In the genomic region with DNA sequence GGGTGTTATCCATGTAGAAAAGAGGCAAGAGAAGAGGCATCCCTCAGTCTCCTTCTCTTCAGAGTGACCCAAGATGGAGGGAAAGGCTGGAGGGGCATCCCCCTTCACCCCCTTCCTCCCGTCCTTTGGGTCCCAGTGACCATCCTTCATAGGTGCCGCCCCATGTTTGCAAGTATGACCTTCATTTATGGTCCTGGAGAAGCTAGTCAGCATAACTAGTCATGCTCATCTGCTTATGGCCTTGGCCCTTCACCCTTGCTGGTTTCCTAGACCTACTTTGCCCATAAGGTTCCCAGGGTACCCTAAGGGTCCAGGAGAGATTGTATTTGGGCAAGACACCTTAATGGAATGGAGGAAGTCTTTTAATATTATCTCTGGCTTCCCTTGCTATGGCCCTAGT, we compare ENCODE assay signal across 26 cellular contexts.
"Had no signal": no experiment of that assay in that cellular context is flagged by ENCODE, and none has a peak within 500 bp of the region (broad histone marks: within the 10 kb centered on the region; RNA-seq: fewer than 3 reads in every experiment).

No MANE protein-coding gene starts in this region.

- H3K4me3 ChIP-seq: left ventricle myocardium inferior, lung, neural progenitor cell, ovary, right atrium auricular region, skin epidermis, stomach, testis, thyroid gland, transverse colon, upper lobe of left lung, vagina had no signal

- H3K9ac ChIP-seq: neural progenitor cell had no signal

- DNase-seq: islet precursor cell; left ventricle myocardium inferior; mesendoderm; naive B cell; natural killer cell; nephron progenitor cell; occipital lobe; ovary; stimulated activated CD4-positive, alpha-beta T cell treated with anti-CD3 and anti-CD28 coated beads, Interleukin-12 subunit alpha, Interleukin-12 subunit beta, amount 100 ng/mL, for 4 hours; stimulated activated CD4-positive, alpha-beta T cell treated with anti-CD3 and anti-CD28 coated beads, Interleukin-15, amount 100 ng/mL, for 24 hours; stimulated activated CD4-positive, alpha-beta T cell treated with anti-CD3 and anti-CD28 coated beads, Interleukin-2, amount 100 ng/mL, for 24 hours; stimulated activated CD4-positive, alpha-beta T cell treated with anti-CD3 and anti-CD28 coated beads, Interleukin-4, amount 100 ng/mL, for 1 hour; stimulated activated naive B cell treated with anti-CD40 and anti-IgM and Interleukin-4, amounts not matched to agents 10 μg/mL and 1 μg/mL and 100 μg/mL, for 72 hours; stimulated activated naive CD8-positive, alpha-beta T cell treated with anti-CD3 and anti-CD28 coated beads, Interleukin-15, Interleukin-2, amounts not matched to agents 100 U/mL and 50 U/mL, for 24 hours; stomach; testis; thyroid gland; transverse colon had no signal

- ATAC-seq: sciatic nerve had no signal

- H3K36me3 ChIP-seq: neutrophil, ovary, right atrium auricular region, thyroid gland, upper lobe of left lung, vagina had no signal

- H3K27ac ChIP-seq: left ventricle myocardium inferior, neural progenitor cell, neutrophil, ovary, right atrium auricular region, skin epidermis, stomach, testis, thyroid gland, transverse colon, upper lobe of left lung, vagina had no signal

- H3K4me1 ChIP-seq: neural progenitor cell, thyroid gland, upper lobe of left lung, vagina had no signal

- H3K9me3 ChIP-seq: neutrophil, ovary, testis, thyroid gland had no signal

- H2AFZ ChIP-seq: neural progenitor cell had no signal

- H3K27me3 ChIP-seq: neural progenitor cell, neutrophil, ovary, right atrium auricular region, stomach, testis, thyroid gland, transverse colon, upper lobe of left lung, vagina had no signal

- H3K4me2 ChIP-seq: neural progenitor cell had no signal
